ENCODE assay signal across 7 cellular contexts in genomic region chr1:13394761-13395160, GRCh38. TPM values are rescaled to one million over a fixed set of nuclear protein-coding genes. Genes with fewer than 3 reads are reported as not detected.
"Had no signal": no experiment of that assay in that cellular context is flagged by ENCODE, and none has a peak within 500 bp of the region (broad histone marks: within the 10 kb centered on the region; RNA-seq: fewer than 3 reads in every experiment).

No MANE protein-coding gene starts in this region.

RNA-seq across cellular contexts. Expression of gene PRAMEF17, which starts 5.3 kb away (rescaled TPM):
- total RNA-seq: GM23248, GM23338, H1, H4, H7, H9, HFFc6 had no signal

RNA-seq across cellular contexts. Expression of gene PRAMEF20, which starts 15.5 kb away (rescaled TPM):
- total RNA-seq: GM23248, GM23338, H1, H4, H7, H9, HFFc6 had no signal

RNA-seq across cellular contexts. Expression of gene PRAMEF19, which starts 23.0 kb away (rescaled TPM):
- total RNA-seq: GM23248, GM23338, H1, H4, H7, H9, HFFc6 had no signal

RNA-seq across cellular contexts. Expression of gene PRAMEF14, which starts 47.8 kb away (rescaled TPM):
- total RNA-seq: GM23248, GM23338, H1, H4, H7, H9, HFFc6 had no signal
